Comparison of ENCODE assay signal across 17 cellular contexts in genomic region chr20:10802201-10802600, GRCh38.
"Had no signal": no experiment of that assay in that cellular context is flagged by ENCODE, and none has a peak within 500 bp of the region (broad histone marks: within the 10 kb centered on the region; RNA-seq: fewer than 3 reads in every experiment).

No MANE protein-coding gene starts in this region.

- ATAC-seq: activated CD8-positive, alpha-beta memory T cell treated with anti-CD3 and anti-CD28 coated beads, Interleukin-2, amount 10 ng/mL, durations not matched to agents 7 days and 5 days; activated naive CD4-positive, alpha-beta T cell treated with anti-CD3 and anti-CD28 coated beads, Interleukin-2, amount 50 U/mL, for 72 hours; left lobe of liver; sciatic nerve had no signal

- H3K4me3 ChIP-seq: coronary artery had no signal

- DNase-seq: activated CD4-positive, alpha-beta T cell treated with anti-CD3 and anti-CD28 coated beads, Interleukin-2, amount 50 U/mL, for 1 hour; activated CD4-positive, CD25-positive, alpha-beta regulatory T cell; activated CD8-positive, alpha-beta memory T cell treated with anti-CD3 and anti-CD28 coated beads, Interleukin-2, amount 10 ng/mL, durations not matched to agents 7 days and 5 days; activated effector memory CD4-positive, alpha-beta T cell treated with anti-CD3 and anti-CD28 coated beads, Interleukin-2, amount 50 U/mL, for 16 hours; activated T-cell treated with anti-CD3 and anti-CD28 coated beads, Interleukin-2, amount 50 U/mL, for 24 hours; caudate nucleus; effector CD4-positive, alpha-beta T cell; glutamatergic neuron; immature natural killer cell; occipital lobe; stimulated activated CD4-positive, alpha-beta T cell treated with anti-CD3 and anti-CD28 coated beads, Interleukin-12 subunit alpha, Interleukin-12 subunit beta, amount 100 ng/mL, for 4 hours; stimulated activated naive CD4-positive, alpha-beta T cell treated with Interleukin-2 at 50 U/mL for 16 hours; trophoblast cell had no signal
